In genomic region chr7:119256446-119257131, GRCh38 we compare ENCODE assay signal across 15 cellular contexts.
DNase-seq lines count a peak whose midpoint lies in the region; ATAC-seq and TF ChIP-seq lines count a peak whose summit lies in the region.
"Had no signal": no experiment of that assay in that cellular context is flagged by ENCODE, and none has a peak within 500 bp of the region (broad histone marks: within the 10 kb centered on the region; RNA-seq: fewer than 3 reads in every experiment).

No MANE protein-coding gene starts in this region.

- no peak overlapping the region for H3K27ac Mint-ChIP-seq in activated naive CD4-positive, alpha-beta T cell treated with anti-CD3 and anti-CD28 coated beads, Interleukin-2, amount 50 U/mL, for 72 hours
- H3K27ac Mint-ChIP-seq: CD4-positive, CD25-positive, alpha-beta regulatory T cell; HFFc6; T-cell had no signal

- TF ChIP-seq POLR2A in transverse colon (IDR thresholded peaks at IDR 0.05) (no peak), erythroblast (IDR thresholded peaks at IDR 0.05; ENCODE audit: low read length) (no peak)

- in situ Hi-C loops in transverse colon (cut with MboI; ENCODE audit: low pct_ligation_motif_present in 1 of 4, low pct_unique_long_range_greater_than_20kb in 1 of 4, low sequenced_read_pairs in 3 of 4): loop anchor here in 1 of 4 donors (25.0 kb wide), 1 partner anchor 1281 kb away; no protein-coding TSS in a partner anchor

- no peak for TF ChIP-seq EP300 in transverse colon (IDR thresholded peaks at IDR 0.05; ENCODE audit: low read depth)

- H3K9me3 Mint-ChIP-seq in activated naive CD4-positive, alpha-beta T cell treated with anti-CD3 and anti-CD28 coated beads, Interleukin-2, amount 50 U/mL, for 72 hours: peaks cover 0 to 4% of the 10 kb centered on the region in 2 donors

- no peak overlapping the region for H3K27ac ChIP-seq in transverse colon
- H3K27ac ChIP-seq: HL-60, RWPE1 had no signal

- H3K36me3 Mint-ChIP-seq in activated naive CD4-positive, alpha-beta T cell treated with anti-CD3 and anti-CD28 coated beads, Interleukin-2, amount 50 U/mL, for 72 hours: no peaks in the 10 kb centered on the region
- H3K36me3 Mint-ChIP-seq: CD4-positive, CD25-positive, alpha-beta regulatory T cell; T-cell had no signal

- no peak for TF ChIP-seq CTCF in transverse colon (IDR thresholded peaks at IDR 0.05)

- DNase-seq in COR-L47 (lab: John Stamatoyannopoulos, UW) (peak; percentile 41), NCI-H1092 treated with DMSO at 0.1 percent for 48 hours (lab: John Stamatoyannopoulos, UW) (peak; percentile 28), NCI-H69 (lab: John Stamatoyannopoulos, UW) (peak; percentile 86), cerebellar cortex (ENCODE audit: low spot score) (peak; percentile 97), transverse colon (no peak), erythroblast (lab: John Stamatoyannopoulos, UW) (no peak)
- DNase-seq in activated naive CD4-positive, alpha-beta T cell treated with anti-CD3 and anti-CD28 coated beads, Interleukin-2, amount 50 U/mL, for 72 hours (ENCODE audit: low spot score in 2 of 2): no peak
- DNase-seq: AML-193; CD4-positive, CD25-positive, alpha-beta regulatory T cell; HFFc6; NCI-H1694; NCI-H2171; T-cell had no signal

- H3K9me3 ChIP-seq in transverse colon: no peaks in the 10 kb centered on the region

- 81 to 82% methylated on average over 3 of the region's 3 CpGs for WGBS in transverse colon (ENCODE audit: low coverage in 1 of 2), 2 donors

- H3K4me1 ChIP-seq in transverse colon: no peaks in the 10 kb centered on the region

- H3K36me3 ChIP-seq in transverse colon: no peaks in the 10 kb centered on the region

- intact Hi-C loops in transverse colon (cut with DNase I; ENCODE audit: low total_unique reads): no loop called here

- ATAC-seq in activated naive CD4-positive, alpha-beta T cell treated with anti-CD3 and anti-CD28 coated beads, Interleukin-2, amount 50 U/mL, for 72 hours: no peak
- ATAC-seq: T-cell had no signal

- no peaks in the 10 kb centered on the region for H3K27me3 ChIP-seq in transverse colon

- H3K4me3 ChIP-seq in transverse colon: no peak overlapping the region

Comparison
In these comparisons a context has a peak if more than half of its experiments do, and no peak if none do; other contexts are left out.
1. DNase-seq: peak in COR-L47 (single experiment), NCI-H1092 treated with DMSO at 0.1 percent for 48 hours (single experiment), NCI-H69 (single experiment) and cerebellar cortex (single experiment); none in transverse colon (single experiment), erythroblast (0 of 2) and activated naive CD4-positive, alpha-beta T cell treated with anti-CD3 and anti-CD28 coated beads, Interleukin-2, amount 50 U/mL, for 72 hours (0 of 2).